8 cellular contexts compared by ENCODE assay signal in the genomic region with DNA sequence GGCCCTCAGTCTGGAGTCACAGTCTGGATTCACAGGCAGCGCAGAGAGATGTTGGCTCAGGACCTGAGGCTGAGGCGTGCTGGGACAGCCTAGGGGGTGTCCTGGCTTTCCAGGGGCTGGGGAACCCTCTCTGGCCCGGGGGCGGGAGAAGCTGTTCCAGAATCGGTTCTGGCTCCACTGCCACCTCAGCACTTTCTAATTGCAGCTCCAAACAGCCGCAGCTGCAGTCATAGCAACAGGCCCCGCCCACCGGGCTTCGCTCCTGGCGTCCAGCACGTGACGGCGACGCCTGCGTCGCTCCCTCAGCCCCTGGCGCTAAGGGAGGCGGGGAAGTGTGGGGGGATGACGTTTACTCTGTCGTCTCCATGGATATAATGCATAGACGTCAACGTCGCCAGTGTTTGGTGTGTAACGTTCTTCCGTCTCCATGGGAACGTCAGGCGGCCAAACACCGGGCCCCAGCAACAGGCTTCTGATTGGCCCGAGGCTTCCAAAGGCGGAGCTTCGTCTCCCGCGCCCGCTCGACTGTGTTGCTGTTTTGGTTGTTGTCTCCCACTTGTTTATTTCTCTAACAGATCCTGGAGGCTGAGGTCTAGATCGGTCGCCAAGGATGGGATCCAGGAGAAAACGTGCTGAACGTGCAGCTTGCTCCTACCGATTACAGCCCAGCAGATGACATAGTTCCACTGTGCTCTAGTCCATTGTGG. TPM values are rescaled to one million over a fixed set of nuclear protein-coding genes. Genes with fewer than 3 reads are reported as not detected.
DNase-seq lines count a peak whose midpoint lies in the region; ATAC-seq, FAIRE-seq and TF ChIP-seq lines count a peak whose summit lies in the region.

No MANE protein-coding gene starts in this region.

- no peaks in the 10 kb centered on the region for H3K9me3 ChIP-seq in A673 (ENCODE audit: low read depth, low read length, poor library complexity, severe bottlenecking)
- H3K9me3 ChIP-seq in iPS-20b (ENCODE audit: insufficient read depth, low read depth, low read length), result no peaks in the 10 kb centered on the region
- no peaks in the 10 kb centered on the region for H3K9me3 ChIP-seq in skeletal muscle tissue (ENCODE audit: control insufficient read depth in 3 of 3, low read length in 3 of 3)

- H3K27ac ChIP-seq in A673 (ENCODE audit: low read depth, low read length, poor library complexity, severe bottlenecking) (peak overlapping the region; percentile 97), iPS-20b (ENCODE audit: low read length) (peak overlapping the region; percentile 79), skeletal muscle tissue (ENCODE audit: low read depth, low read length) (peak overlapping the region; percentile 99)

- POLR2A ChIA-PET in A673 (lab: Charles Lee; ENCODE audit: low non-redundant PET), result interaction anchor here (0.5 to 1.3 kb wide), 4 partner anchors 14 to 1316 kb away, joined by 3 to 6 read pairs (median 4); no protein-coding TSS in a partner anchor

- FAIRE-seq in bronchial epithelial cell (lab: Jason Lieb, UNC), result peak; percentile 88

- H3K9ac ChIP-seq in iPS-20b (ENCODE audit: low read depth, low read length) (peak overlapping the region; percentile 88), skeletal muscle tissue (ENCODE audit: low read depth in 1 of 3, low read length in 3 of 3) (peak overlapping the region; percentile 84 to 94 (median 92))

- DNase-seq in A673 (ENCODE audit: low spot score) (peak; percentile 100), NCI-H2196 treated with DMSO at 0.1 percent for 48 hours (lab: John Stamatoyannopoulos, UW; ENCODE audit: unreplicated experiment) (peak; percentile 97), bronchial epithelial cell (ENCODE audit: low read depth) (peak; percentile 99)

- CTCF ChIA-PET in A673 (lab: Charles Lee), result interaction anchor here (0.9 kb wide), 1 partner anchor 20 kb away, joined by 4 read pairs; no protein-coding TSS in a partner anchor

- no TSS peak for BruUV-seq in A673 (replicated peaks; lab: Mats Ljungman, UMichigan)

- H3K4me3 ChIP-seq in A673 (ENCODE audit: low read depth, low read length, poor library complexity, severe bottlenecking) (peak overlapping the region; percentile 48), WI38 (ENCODE audit: low read depth, low read length) (peak overlapping the region; percentile 51), bronchial epithelial cell (ENCODE audit: low read depth, low read length) (peak overlapping the region; percentile 36), iPS-20b (ENCODE audit: low read length) (peak overlapping the region; percentile 77), skeletal muscle tissue (ENCODE audit: low read length in 3 of 3) (peak overlapping the region; percentile 80 to 92 (median 84))

- H3K27me3 ChIP-seq in A673 (replicated peaks; ENCODE audit: insufficient read depth, low read depth, low read length, poor library complexity) (no peaks in the 10 kb centered on the region), bronchial epithelial cell (ENCODE audit: control insufficient read depth, insufficient read depth, low read length) (no peaks in the 10 kb centered on the region), iPS-20b (ENCODE audit: insufficient read depth, low read length) (no peaks in the 10 kb centered on the region), skeletal muscle tissue (ENCODE audit: control insufficient read depth in 3 of 3, insufficient read depth in 3 of 3, low read length in 3 of 3) (no peaks in the 10 kb centered on the region)

- TF ChIP-seq CTCF in A673 (conservative IDR thresholded peaks at IDR 0.05; ENCODE audit: low read depth, low read length), result no peak
- no peak for TF ChIP-seq CTCF in WI38 (IDR thresholded peaks at IDR 0.05; ENCODE audit: low read depth, low read length)
- TF ChIP-seq CTCF in bronchial epithelial cell (IDR thresholded peaks at IDR 0.05; ENCODE audit: insufficient read depth, low read length, severe bottlenecking), result no peak

- ATAC-seq in GM18870 (IDR thresholded peaks at IDR 0.05; ENCODE audit: unreplicated experiment), result peak; percentile 96
- ATAC-seq in HG03139 (IDR thresholded peaks at IDR 0.05; ENCODE audit: unreplicated experiment), result peak; percentile 95

- H3K36me3 ChIP-seq in A673 (ENCODE audit: insufficient read depth, low read length, poor library complexity, severe bottlenecking) (no peaks in the 10 kb centered on the region), bronchial epithelial cell (ENCODE audit: control insufficient read depth, insufficient read depth, low read length) (no peaks in the 10 kb centered on the region), iPS-20b (ENCODE audit: insufficient read depth, low read depth, low read length) (no peaks in the 10 kb centered on the region), skeletal muscle tissue (ENCODE audit: control insufficient read depth in 3 of 3, insufficient read depth in 3 of 3, low read length in 3 of 3) (no peaks in the 10 kb centered on the region)

- intact Hi-C loops in A673 (cut with micrococcal nuclease; ENCODE audit: unreplicated experiment), result loop anchor here (1.0 kb wide), 1 partner anchor 19 kb away; a partner anchor contains a TSS

- H3K4me1 ChIP-seq in A673 (ENCODE audit: insufficient read depth, low read length, poor library complexity, severe bottlenecking) (peaks cover 25% of the 10 kb centered on the region), iPS-20b (ENCODE audit: insufficient read depth, low read length) (peaks cover 8% of the 10 kb centered on the region), skeletal muscle tissue (ENCODE audit: control insufficient read depth in 3 of 3, insufficient read depth in 3 of 3, low read length in 3 of 3) (peaks cover 29 to 35% (median 33%) of the 10 kb centered on the region in 3 donors)

RNA-seq across cellular contexts. Expression of a gene that starts 19.7 kb away (rescaled TPM):
- total RNA-seq in A673 (2021) (10.2 and 13.7 TPM in 2 replicates), bronchial epithelial cell (131 and 143 TPM in 2 replicates), skeletal muscle tissue (134 TPM)

Comparison
In these comparisons a context has a peak if more than half of its experiments do, and no peak if none do; other contexts are left out.
1. Peak in every context shown above with its lines: DNase-seq, ATAC-seq, H3K4me3 ChIP-seq and H3K27ac ChIP-seq.